Comparison of ENCODE assay signal across 1 cellular context in genomic region chr6:7165002-7165735, GRCh38.
TF ChIP-seq lines count a peak whose summit lies in the region.

No MANE protein-coding gene starts in this region.

TF ChIP-seq in K562, 482 proteins besides CTCF, POLR2A, EP300 and RAD21 (continued from another document and continues in another):
- TF ChIP-seq GMEB1 (CRISPR knock-in tag; IDR thresholded peaks at IDR 0.05) = no peak; the same call in none of the 2 replicates
- peak; percentile 93 to 94 for TF ChIP-seq FOXK2 (conservative IDR thresholded peaks at IDR 0.05 in 1 of 2, IDR thresholded peaks at IDR 0.05 in 1 of 2; ENCODE audit: low read depth in 2 of 2)
- no peak for TF ChIP-seq SNRNP70 (optimal IDR thresholded peaks at IDR 0.05; ENCODE audit: low read depth, low read length)
- TF ChIP-seq MCM5 (IDR thresholded peaks at IDR 0.05; ENCODE audit: low read depth) = no peak
- TF ChIP-seq ATF4 (CRISPR knock-in tag; IDR thresholded peaks at IDR 0.05) = peak; percentile 54
- TF ChIP-seq SMARCE1 (IDR thresholded peaks at IDR 0.05) = peak; percentile 94
- peak; percentile 72 for TF ChIP-seq DACH1 (IDR thresholded peaks at IDR 0.05; ENCODE audit: partially characterized antibody)
- peak; percentile 95 for TF ChIP-seq NBN (IDR thresholded peaks at IDR 0.05; ENCODE audit: low read depth)
- no peak for TF ChIP-seq MED1 (CRISPR knock-in tag; IDR thresholded peaks at IDR 0.05; ENCODE audit: borderline replicate concordance)
- peak; percentile 33 to 75; a peak in 1 of 4 replicates for TF ChIP-seq MLLT1 (IDR thresholded peaks at IDR 0.05)
- no peak for TF ChIP-seq ZNF778 (CRISPR knock-in tag; IDR thresholded peaks at IDR 0.05)
- no peak for TF ChIP-seq SREBF1 (IDR thresholded peaks at IDR 0.05; ENCODE audit: borderline replicate concordance, low read depth, low read length)
- TF ChIP-seq ZFP30 (CRISPR knock-in tag; IDR thresholded peaks at IDR 0.05; ENCODE audit: borderline replicate concordance) = no peak
- peak; percentile 84 for TF ChIP-seq IFI16 (CRISPR knock-in tag; IDR thresholded peaks at IDR 0.05)
- TF ChIP-seq MXI1 (IDR thresholded peaks at IDR 0.05; ENCODE audit: low read depth, low read length) = no peak
- TF ChIP-seq SMAD1 (IDR thresholded peaks at IDR 0.05; ENCODE audit: low read depth, low read length, partially characterized antibody) = peak; percentile 79
- TF ChIP-seq THAP12 (CRISPR knock-in tag; IDR thresholded peaks at IDR 0.05) = no peak
- no peak for TF ChIP-seq U2AF2 (optimal IDR thresholded peaks at IDR 0.05; ENCODE audit: low read depth, low read length)
- TF ChIP-seq POLR2AphosphoS5 (IDR thresholded peaks at IDR 0.05; ENCODE audit: control insufficient read depth, insufficient read depth, low read depth, low read length) = peak; percentile 92
- TF ChIP-seq ZNF324 (CRISPR knock-in tag; IDR thresholded peaks at IDR 0.05) = peak; percentile 74
- TF ChIP-seq FOSL1 (tag; conservative IDR thresholded peaks at IDR 0.05) = peak; percentile 80
- no peak for TF ChIP-seq NR3C1 (CRISPR knock-in tag; IDR thresholded peaks at IDR 0.05)
- peak; percentile 88 for TF ChIP-seq SMAD4 (CRISPR knock-in tag; conservative IDR thresholded peaks at IDR 0.05)
- TF ChIP-seq PKNOX1 (IDR thresholded peaks at IDR 0.05) = peak; percentile 64
- peak; percentile 69 for TF ChIP-seq MAX (CRISPR knock-in tag; IDR thresholded peaks at IDR 0.05)
- peak; percentile 66 for TF ChIP-seq ZNF143 (CRISPR knock-in tag; IDR thresholded peaks at IDR 0.05)
- no peak for TF ChIP-seq SREBF2 (CRISPR knock-in tag; IDR thresholded peaks at IDR 0.05)
- TF ChIP-seq TCF7L2 (IDR thresholded peaks at IDR 0.05; ENCODE audit: low read depth, low read length) = no peak; the same call in 1 of the 2 replicates
- TF ChIP-seq DDX20 (tag; IDR thresholded peaks at IDR 0.05; ENCODE audit: low read depth) = peak; percentile 83
- no peak for TF ChIP-seq RREB1 (CRISPR knock-in tag; IDR thresholded peaks at IDR 0.05)
- TF ChIP-seq ZNF507 (tag; conservative IDR thresholded peaks at IDR 0.05) = no peak
- 0 out of 2 replicates have a peak, but pooled peaks have one; percentile 77 for TF ChIP-seq ZNF609 (CRISPR knock-in tag; IDR thresholded peaks at IDR 0.05; ENCODE audit: borderline replicate concordance)
- TF ChIP-seq SOX6 (IDR thresholded peaks at IDR 0.05) = peak; percentile 97
- peak; percentile 80; the same call in 1 of the 2 replicates for TF ChIP-seq ZBTB7A (IDR thresholded peaks at IDR 0.05; ENCODE audit: borderline replicate concordance, control insufficient read depth, low read depth, low read length)
- no peak for TF ChIP-seq ZNF707 (CRISPR knock-in tag; conservative IDR thresholded peaks at IDR 0.05)
- TF ChIP-seq MNT (conservative IDR thresholded peaks at IDR 0.05) = peak; percentile 85 to 94
- no peak for TF ChIP-seq ARID3B (CRISPR knock-in tag; IDR thresholded peaks at IDR 0.05; ENCODE audit: borderline replicate concordance)
- TF ChIP-seq HDAC8 (tag; IDR thresholded peaks at IDR 0.05) = no peak; the same call in none of the 2 replicates
